ENCODE assay signal across 25 cellular contexts in the genomic region with DNA sequence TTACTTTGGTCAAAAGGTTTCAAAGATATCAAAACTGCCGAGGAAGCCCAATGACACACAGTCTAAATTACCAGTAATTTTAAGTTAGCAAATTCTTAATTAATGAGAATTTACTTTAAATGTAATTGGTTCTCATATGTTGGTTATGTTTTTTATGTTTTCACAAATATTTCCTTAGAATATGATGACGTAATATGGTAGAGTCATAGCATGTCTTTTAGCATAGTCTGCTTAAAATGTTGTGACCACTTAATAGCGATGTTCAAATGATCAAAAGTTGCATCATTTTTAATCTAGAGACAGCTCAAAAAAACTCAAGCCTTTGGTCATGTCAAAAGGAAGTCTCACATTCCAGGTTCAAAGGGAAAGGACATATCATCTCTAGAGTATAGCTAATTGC.
A peak's percentile ranks its signal among the peaks of the same experiment; 100 is the strongest.
DNase-seq lines count a peak whose midpoint lies in the region; ATAC-seq, FAIRE-seq and TF ChIP-seq lines count a peak whose summit lies in the region.
"Had no signal": no experiment of that assay in that cellular context is flagged by ENCODE, and none has a peak within 500 bp of the region (broad histone marks: within the 10 kb centered on the region; RNA-seq: fewer than 3 reads in every experiment).

No MANE protein-coding gene starts in this region.

- no peaks in the 10 kb centered on the region for H3F3A ChIP-seq in PC-3 (ENCODE audit: low read length, unreplicated experiment)

- H3K27me3 ChIP-seq in HepG2 (ENCODE audit: control insufficient read depth in 1 of 2, insufficient read depth in 2 of 2, low read length in 2 of 2) (no peaks in the 10 kb centered on the region), right lobe of liver (no peaks in the 10 kb centered on the region), PC-3 (ENCODE audit: low read length) (no peaks in the 10 kb centered on the region), GM12878 (replicated peaks in 1 of 2; ENCODE audit: control insufficient read depth in 2 of 2, insufficient read depth in 2 of 2, low read length in 1 of 2) (no peaks in the 10 kb centered on the region), uterus (no peaks in the 10 kb centered on the region)
- H3K27me3 ChIP-seq: BE2C, BLaER1 had no signal

- TF ChIP-seq EP300 in HepG2 (IDR thresholded peaks at IDR 0.05; ENCODE audit: low read depth in 2 of 2, low read length in 2 of 2) (no peak), HepG2 (CRISPR knock-in tag; IDR thresholded peaks at IDR 0.05; ENCODE audit: borderline replicate concordance) (no peak), GM12878 (IDR thresholded peaks at IDR 0.05; ENCODE audit: borderline replicate concordance in 1 of 2, control insufficient read depth in 1 of 2, low read depth in 2 of 2, low read length in 2 of 2) (no peak)

- H2AFZ ChIP-seq in HepG2 (ENCODE audit: low read length): no peak overlapping the region
- no peak overlapping the region for H2AFZ ChIP-seq in PC-3 (ENCODE audit: low read length)
- H2AFZ ChIP-seq in GM12878 (ENCODE audit: control insufficient read depth, low read depth, low read length): no peak overlapping the region

- H3K4me1 Mint-ChIP-seq in natural killer cell treated with Interleukin-12 subunit alpha and Interleukin-12 subunit beta and Interleukin-15 and Interleukin-18, amount 100 ng/mL, for 72 hours (ENCODE audit: low read depth in 2 of 2): no peaks in the 10 kb centered on the region
- H3K4me1 Mint-ChIP-seq: CD14-positive monocyte; CD4-positive, alpha-beta memory T cell; CD4-positive, CD25-positive, alpha-beta regulatory T cell; CD8-positive, alpha-beta memory T cell had no signal

- H3K9me3 Mint-ChIP-seq in natural killer cell treated with Interleukin-12 subunit alpha and Interleukin-12 subunit beta and Interleukin-15 and Interleukin-18, amount 100 ng/mL, for 72 hours: peaks cover 8% of the 10 kb centered on the region

- H3K27ac ChIP-seq in HepG2 (ENCODE audit: extremely low read length, insufficient read depth, low read length) (no peak overlapping the region), right lobe of liver (no peak overlapping the region), PC-3 (ENCODE audit: low read length) (peak overlapping the region; percentile 92), GM12878 (ENCODE audit: control insufficient read depth, insufficient read depth) (no peak overlapping the region), uterus (no peak overlapping the region)
- H3K27ac ChIP-seq: 22Rv1, BLaER1 had no signal

- SMC1A ChIA-PET in GM12878 (lab: Charles Lee; ENCODE audit: uncharacterized antibody, unreplicated experiment): no interaction called here

- no TSS peak for BruUV-seq in HepG2 (replicated peaks; lab: Mats Ljungman, UMichigan)
- BruUV-seq in PC-3 (replicated peaks; lab: Mats Ljungman, UMichigan): no TSS peak
- BruUV-seq in GM12878 (replicated peaks; lab: Mats Ljungman, UMichigan): no TSS peak

- FAIRE-seq in HepG2 (lab: Jason Lieb, UNC) (no peak), GM12878 (lab: Jason Lieb, UNC) (no peak)
- FAIRE-seq: G401.6, GM12892, GM18507 had no signal

- TF ChIP-seq POLR2A in HepG2 (IDR thresholded peaks at IDR 0.05; ENCODE audit: insufficient read depth in 1 of 2, low read depth in 2 of 2, low read length in 2 of 2) (no peak), right lobe of liver (IDR thresholded peaks at IDR 0.05) (no peak), GM12878 (IDR thresholded peaks at IDR 0.05; ENCODE audit: low read depth, low read length) (no peak), uterus (IDR thresholded peaks at IDR 0.05) (no peak)

- H3K36me3 ChIP-seq in HepG2 (replicated peaks in 1 of 2; ENCODE audit: control insufficient read depth in 1 of 2, insufficient read depth in 2 of 2, low read length in 2 of 2): no peaks in the 10 kb centered on the region
- no peaks in the 10 kb centered on the region for H3K36me3 ChIP-seq in right lobe of liver
- H3K36me3 ChIP-seq in PC-3 (ENCODE audit: low read depth, low read length): no peaks in the 10 kb centered on the region
- H3K36me3 ChIP-seq in GM12878 (ENCODE audit: control insufficient read depth in 2 of 2, insufficient read depth in 2 of 2, low read length in 1 of 2): no peaks in the 10 kb centered on the region
- no peaks in the 10 kb centered on the region for H3K36me3 ChIP-seq in uterus
- H3K36me3 ChIP-seq: BE2C, BLaER1 had no signal

- RAD21 ChIA-PET in GM12878 (lab: Charles Lee; ENCODE audit: unreplicated experiment): no interaction called here

- TF ChIP-seq RAD21 in HepG2 (CRISPR knock-in tag; IDR thresholded peaks at IDR 0.05): no peak
- no peak for TF ChIP-seq RAD21 in GM12878 (IDR thresholded peaks at IDR 0.05; ENCODE audit: insufficient read depth, low read depth, low read length)

- intact Hi-C loops in HepG2 (cut with micrococcal nuclease; ENCODE audit: unreplicated experiment): no loop called here
- intact Hi-C loops in right lobe of liver (cut with DNase I): no loop called here
- intact Hi-C loops in PC-3 (cut with micrococcal nuclease): no loop called here
- intact Hi-C loops in GM12878 (cut with micrococcal nuclease; ENCODE audit: unreplicated experiment): no loop called here
- intact Hi-C loops in uterus (cut with DNase I; ENCODE audit: low total_unique reads): no loop called here

- H4K20me1 ChIP-seq in HepG2 (ENCODE audit: insufficient read depth, low read length): no peaks in the 10 kb centered on the region
- no peaks in the 10 kb centered on the region for H4K20me1 ChIP-seq in PC-3 (ENCODE audit: low read length)
- no peaks in the 10 kb centered on the region for H4K20me1 ChIP-seq in GM12878 (ENCODE audit: control insufficient read depth, insufficient read depth)
- H4K20me1 ChIP-seq: BLaER1 had no signal

- H3K4me2 ChIP-seq in HepG2 (ENCODE audit: low read depth, low read length) (no peak overlapping the region), PC-3 (ENCODE audit: low read length) (no peak overlapping the region), GM12878 (ENCODE audit: control insufficient read depth, insufficient read depth) (no peak overlapping the region)
- H3K4me2 ChIP-seq: BLaER1 had no signal

- H3K9me3 ChIP-seq in HepG2 (ENCODE audit: low read length) (no peaks in the 10 kb centered on the region), right lobe of liver (no peaks in the 10 kb centered on the region), PC-3 (ENCODE audit: low read length) (no peaks in the 10 kb centered on the region), GM12878 (replicated peaks; ENCODE audit: control insufficient read depth, insufficient read depth, low read length) (no peaks in the 10 kb centered on the region), uterus (no peaks in the 10 kb centered on the region)
- H3K9me3 ChIP-seq: BE2C, BLaER1 had no signal

- TF ChIP-seq CTCF in HepG2 (CRISPR knock-in tag; IDR thresholded peaks at IDR 0.05) (no peak), right lobe of liver (IDR thresholded peaks at IDR 0.05) (no peak), PC-3 (conservative IDR thresholded peaks at IDR 0.05; ENCODE audit: low read depth, low read length) (no peak), GM12878 (IDR thresholded peaks at IDR 0.05 in 2 of 3, conservative IDR thresholded peaks at IDR 0.05 in 1 of 3; ENCODE audit: control insufficient read depth in 2 of 3, extremely low read depth in 1 of 3, insufficient read depth in 1 of 3, low read depth in 3 of 3, low read length in 3 of 3) (no peak), uterus (IDR thresholded peaks at IDR 0.05) (no peak)

- no peaks in the 10 kb centered on the region for H3K36me3 Mint-ChIP-seq in natural killer cell treated with Interleukin-12 subunit alpha and Interleukin-12 subunit beta and Interleukin-15 and Interleukin-18, amount 100 ng/mL, for 72 hours
- H3K36me3 Mint-ChIP-seq: CD14-positive monocyte; CD4-positive, alpha-beta memory T cell; CD4-positive, CD25-positive, alpha-beta regulatory T cell; CD8-positive, alpha-beta memory T cell had no signal

- WGBS in HepG2 (ENCODE audit: low lambda C conversion rate): 22% methylated on average over 3 of the region's 3 CpGs
- WGBS in right lobe of liver (ENCODE audit: insufficient coverage, low coverage, low lambda C conversion rate, missing lambda C conversion rate): 52% methylated on average over 3 of the region's 3 CpGs
- WGBS in GM12878 (ENCODE audit: insufficient coverage, insufficient replicate concordance, low lambda C conversion rate, missing lambda C conversion rate): 21% methylated on average over 3 of the region's 3 CpGs

- no peak for DNase-seq in HepG2 (ENCODE audit: low spot score)
- DNase-seq in right lobe of liver: no peak
- no peak for DNase-seq in PC-3
- DNase-seq in GM12878 (ENCODE audit: low read depth, low spot score): no peak
- peak; percentile 24 for DNase-seq in iris pigment epithelial cell (ENCODE audit: low read depth)
- DNase-seq in uterus: no peak
- no peak for DNase-seq in natural killer cell treated with Interleukin-12 subunit alpha and Interleukin-12 subunit beta and Interleukin-15 and Interleukin-18, amount 100 ng/mL, for 72 hours (ENCODE audit: low spot score)
- DNase-seq: ACHN; BE2C; C1 segment of cervical spinal cord; CD4-positive, alpha-beta memory T cell; CD4-positive, CD25-positive, alpha-beta regulatory T cell; CD8-positive, alpha-beta memory T cell; COR-L47; DMS 273 treated with DMSO at 0.1 percent for 48 hours; DMS153; DMS79 treated with DMSO at 0.1 percent for 48 hours; GF-D8 had no signal

- H3K4me3 ChIP-seq in HepG2 (replicated peaks in 1 of 3; ENCODE audit: insufficient read depth in 1 of 3, low read depth in 2 of 3, low read length in 3 of 3) (no peak overlapping the region), right lobe of liver (no peak overlapping the region), PC-3 (ENCODE audit: low read length) (no peak overlapping the region), GM12878 (no peak overlapping the region), uterus (no peak overlapping the region)
- H3K4me3 ChIP-seq: BLaER1 had no signal

- no peak overlapping the region for H3K4me3 Mint-ChIP-seq in natural killer cell treated with Interleukin-12 subunit alpha and Interleukin-12 subunit beta and Interleukin-15 and Interleukin-18, amount 100 ng/mL, for 72 hours
- H3K4me3 Mint-ChIP-seq: CD14-positive monocyte; CD4-positive, alpha-beta memory T cell; CD4-positive, CD25-positive, alpha-beta regulatory T cell; CD8-positive, alpha-beta memory T cell had no signal

- no peak overlapping the region for H3K27ac Mint-ChIP-seq in natural killer cell treated with Interleukin-12 subunit alpha and Interleukin-12 subunit beta and Interleukin-15 and Interleukin-18, amount 100 ng/mL, for 72 hours
- H3K27ac Mint-ChIP-seq: CD4-positive, alpha-beta memory T cell; CD8-positive, alpha-beta memory T cell had no signal

- no peak for ATAC-seq in HepG2
- no peak for ATAC-seq in right lobe of liver
- no peak for ATAC-seq in PC-3
- no peak for ATAC-seq in GM12878
- no peak for ATAC-seq in GM21367 (IDR thresholded peaks at IDR 0.05; ENCODE audit: unreplicated experiment)
- no peak for ATAC-seq in natural killer cell treated with Interleukin-12 subunit alpha and Interleukin-12 subunit beta and Interleukin-15 and Interleukin-18, amount 100 ng/mL, for 72 hours

- no peaks in the 10 kb centered on the region for H3K27me3 Mint-ChIP-seq in natural killer cell treated with Interleukin-12 subunit alpha and Interleukin-12 subunit beta and Interleukin-15 and Interleukin-18, amount 100 ng/mL, for 72 hours
- H3K27me3 Mint-ChIP-seq: CD4-positive, alpha-beta memory T cell; CD4-positive, CD25-positive, alpha-beta regulatory T cell; CD8-positive, alpha-beta memory T cell had no signal

- CTCF ChIA-PET in HepG2 (lab: Yijun Ruan, JAX; ENCODE audit: low intra/inter-chr PET ratio, low total read pairs): no interaction called here
- CTCF ChIA-PET in PC-3 (lab: Charles Lee): no interaction called here
- CTCF ChIA-PET in GM12878 (lab: Yijun Ruan, JAX): no interaction called here

- no peaks in the 10 kb centered on the region for H3K4me1 ChIP-seq in HepG2 (ENCODE audit: insufficient read depth, low read length)
- H3K4me1 ChIP-seq in right lobe of liver: no peaks in the 10 kb centered on the region
- peaks cover 45% of the 10 kb centered on the region for H3K4me1 ChIP-seq in PC-3 (ENCODE audit: insufficient read depth, low read length)
- no peaks in the 10 kb centered on the region for H3K4me1 ChIP-seq in GM12878 (ENCODE audit: control insufficient read depth, insufficient read depth, low read length)
- no peaks in the 10 kb centered on the region for H3K4me1 ChIP-seq in uterus
- H3K4me1 ChIP-seq: BE2C had no signal

- POLR2A ChIA-PET in HepG2 (lab: Yijun Ruan, JAX): no interaction called here
- POLR2A ChIA-PET in PC-3 (lab: Charles Lee; ENCODE audit: unreplicated experiment): no interaction called here
- POLR2A ChIA-PET in GM12878 (lab: Charles Lee): no interaction called here

- H3K9ac ChIP-seq in HepG2 (ENCODE audit: insufficient read depth, low read depth, low read length) (no peak overlapping the region), PC-3 (ENCODE audit: low read length) (no peak overlapping the region; the same call in 1 of the 2 replicates), GM12878 (ENCODE audit: control insufficient read depth, insufficient read depth, low read length) (no peak overlapping the region)
- H3K9ac ChIP-seq: BLaER1 had no signal

- no peaks in the 10 kb centered on the region for H3K9me2 ChIP-seq in PC-3 (replicated peaks; ENCODE audit: low read length)

- in situ Hi-C loops in HepG2 (cut with HindIII; ENCODE audit: extremely low pct_ligation_motif_present, low pct_unique_long_range_greater_than_20kb) (no loop called here), GM12878 (cut with MboI) (no loop called here)

- H3K79me2 ChIP-seq in HepG2 (ENCODE audit: insufficient read depth, low read length) (no peaks in the 10 kb centered on the region), PC-3 (ENCODE audit: low read length) (no peaks in the 10 kb centered on the region), GM12878 (ENCODE audit: control insufficient read depth, insufficient read depth, low read length) (no peaks in the 10 kb centered on the region)

Comparison
In these comparisons a context has a peak if more than half of its experiments do, and no peak if none do; other contexts are left out.
1. Of the 75 proteins assayed by ChIP-seq in both HepG2 and GM12878: peak only in HepG2: CEBPB; only in GM12878: none; in both: none; in neither: 72; mixed calls (peak in some experiments, not most) for 2.